Comparison of ENCODE assay signal across 14 cellular contexts in the genomic region with DNA sequence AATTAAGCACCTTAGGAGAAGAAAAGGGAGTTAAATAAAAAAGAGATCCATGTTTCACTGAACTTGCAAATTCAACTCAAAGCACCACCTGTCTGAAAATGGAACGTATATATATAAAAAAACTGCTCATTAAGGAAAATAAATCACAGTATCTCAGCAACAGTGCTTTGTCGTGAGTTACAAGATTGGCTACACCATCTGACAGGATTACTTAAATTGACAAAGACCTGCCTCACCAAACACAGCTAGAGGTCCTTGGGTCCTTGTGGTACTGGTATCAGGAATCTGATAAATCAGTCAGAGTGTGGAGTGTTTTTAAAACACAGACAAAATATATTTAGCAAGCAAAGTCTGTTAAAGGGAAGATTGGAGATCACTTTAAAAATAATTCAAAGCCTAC.
"Had no signal": no experiment of that assay in that cellular context is flagged by ENCODE, and none has a peak within 500 bp of the region (broad histone marks: within the 10 kb centered on the region; RNA-seq: fewer than 3 reads in every experiment).

No MANE protein-coding gene starts in this region.

- DNase-seq: activated CD4-positive, alpha-beta T cell treated with anti-CD3 and anti-CD28 coated beads, Interleukin-2, amount 10 ng/mL, durations not matched to agents 24 days and 14 days; activated gamma-delta T cell treated with Interleukin-2 at 50 U/mL for 16 hours; activated T-cell treated with anti-CD3 and anti-CD28 coated beads, Interleukin-2, amount 50 U/mL, for 1 hour; caudate nucleus; kidney glomerular epithelial cell; psoas muscle; stimulated activated CD4-positive, alpha-beta T cell treated with anti-CD3 and anti-CD28 coated beads, Interleukin-2, amount 100 ng/mL, for 48 hours; stimulated activated CD8-positive, alpha-beta memory T cell treated with anti-CD3 and anti-CD28 coated beads, Interleukin-4, amount 100 ng/mL, for 48 hours; stimulated activated naive CD8-positive, alpha-beta T cell treated with anti-CD3 and anti-CD28 coated beads, Interleukin-15, Interleukin-2, amounts not matched to agents 100 U/mL and 50 U/mL, for 24 hours; upper lobe of right lung had no signal

- H3K27me3 Mint-ChIP-seq: activated CD4-positive, alpha-beta T cell treated with anti-CD3 and anti-CD28 coated beads, Interleukin-2, amount 10 ng/mL, durations not matched to agents 24 days and 14 days had no signal

- H3K9me3 Mint-ChIP-seq: activated CD4-positive, alpha-beta T cell treated with anti-CD3 and anti-CD28 coated beads, Interleukin-2, amount 10 ng/mL, durations not matched to agents 24 days and 14 days; mesothelial cell of epicardium; WTC11 had no signal

- H3K27ac ChIP-seq: SJSA1, suprapubic skin, upper lobe of right lung had no signal

- ATAC-seq: upper lobe of right lung, WTC11 had no signal

- H3K36me3 ChIP-seq: suprapubic skin, upper lobe of right lung had no signal

- H3K27me3 ChIP-seq: SJSA1, suprapubic skin, upper lobe of right lung had no signal

- H3K9me3 ChIP-seq: psoas muscle, SJSA1, suprapubic skin, upper lobe of right lung had no signal

- H3K36me3 Mint-ChIP-seq: WTC11 had no signal

- H3K4me3 Mint-ChIP-seq: activated CD4-positive, alpha-beta T cell treated with anti-CD3 and anti-CD28 coated beads, Interleukin-2, amount 10 ng/mL, durations not matched to agents 24 days and 14 days; mesothelial cell of epicardium; WTC11 had no signal

- H3K4me3 ChIP-seq: psoas muscle, SJSA1, suprapubic skin, upper lobe of right lung had no signal
